11 cellular contexts compared by ENCODE assay signal in the genomic region with DNA sequence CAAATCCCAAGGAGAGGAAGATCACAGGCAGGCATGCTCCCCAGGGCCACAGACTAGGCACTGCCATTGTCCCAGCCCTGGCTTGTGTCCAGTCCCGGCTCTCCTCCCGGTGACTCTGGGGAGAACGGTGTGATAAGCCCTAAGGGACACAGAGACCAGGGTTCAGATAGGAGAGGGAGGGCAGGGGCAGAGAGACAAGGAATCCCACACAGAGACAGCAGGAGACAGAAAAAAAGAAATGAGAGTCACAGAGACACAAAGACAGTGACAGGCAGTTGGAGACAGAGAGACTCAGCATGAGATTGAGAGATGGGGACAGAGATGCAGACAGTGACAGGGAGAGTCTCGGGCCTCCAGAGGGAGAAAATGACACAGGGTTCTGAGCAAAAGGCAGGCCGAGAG. TPM values are rescaled to one million over a fixed set of nuclear protein-coding genes. Genes with fewer than 3 reads are reported as not detected.
A peak's percentile ranks its signal among the peaks of the same experiment; 100 is the strongest.
DNase-seq lines count a peak whose midpoint lies in the region; ATAC-seq and TF ChIP-seq lines count a peak whose summit lies in the region.
"Had no signal": no experiment of that assay in that cellular context is flagged by ENCODE, and none has a peak within 500 bp of the region (broad histone marks: within the 10 kb centered on the region; RNA-seq: fewer than 3 reads in every experiment).

No MANE protein-coding gene starts in this region.

- no peak overlapping the region for H2AFZ ChIP-seq in ACC112 (ENCODE audit: low read length, unreplicated experiment)
- no peak overlapping the region for H2AFZ ChIP-seq in mammary epithelial cell (ENCODE audit: low read depth, low read length)

- no peaks in the 10 kb centered on the region for H3K9me3 Mint-ChIP-seq in stimulated activated memory B cell treated with anti-CD40 and anti-IgM and Interleukin-4, amounts not matched to agents 10 μg/mL and 1 μg/mL and 100 μg/mL, for 72 hours

- no peaks in the 10 kb centered on the region for H4K20me1 ChIP-seq in mammary epithelial cell (ENCODE audit: insufficient read depth, low read length)

- H3K36me3 ChIP-seq in ACC112 (ENCODE audit: insufficient read depth, low read length) (no peaks in the 10 kb centered on the region), H7 (replicated peaks; ENCODE audit: control insufficient read depth, insufficient read depth, low read length) (no peaks in the 10 kb centered on the region), mammary epithelial cell (ENCODE audit: insufficient read depth, low read length) (no peaks in the 10 kb centered on the region), mesodermal cell (ENCODE audit: control insufficient read depth, insufficient read depth, low read length) (no peaks in the 10 kb centered on the region), tibial artery (no peaks in the 10 kb centered on the region)
- H3K36me3 ChIP-seq: gastroesophageal sphincter had no signal

- H3K27me3 Mint-ChIP-seq in stimulated activated memory B cell treated with anti-CD40 and anti-IgM and Interleukin-4, amounts not matched to agents 10 μg/mL and 1 μg/mL and 100 μg/mL, for 72 hours, result peaks cover 80% of the 10 kb centered on the region

- peaks cover 3% of the 10 kb centered on the region for H3K4me1 ChIP-seq in ACC112 (ENCODE audit: control insufficient read depth, insufficient read depth, low read length, unreplicated experiment)
- H3K4me1 ChIP-seq in mammary epithelial cell (ENCODE audit: insufficient read depth, low read length), result peaks cover 10% of the 10 kb centered on the region
- peaks cover 20% of the 10 kb centered on the region for H3K4me1 ChIP-seq in mesodermal cell (ENCODE audit: control insufficient read depth, insufficient read depth, low read length, poor library complexity, severe bottlenecking)
- peaks cover 0 to 27% (median 25%) of the 10 kb centered on the region in 4 donors for H3K4me1 ChIP-seq in tibial artery

- no TSS peak for BruUV-seq in mammary epithelial cell (replicated peaks; lab: Mats Ljungman, UMichigan)

- ATAC-seq in stimulated activated memory B cell treated with anti-CD40 and anti-IgM and Interleukin-4, amounts not matched to agents 10 μg/mL and 1 μg/mL and 100 μg/mL, for 72 hours, result no peak

- no peaks in the 10 kb centered on the region for H3K36me3 Mint-ChIP-seq in stimulated activated memory B cell treated with anti-CD40 and anti-IgM and Interleukin-4, amounts not matched to agents 10 μg/mL and 1 μg/mL and 100 μg/mL, for 72 hours

- TF ChIP-seq CTCF in mammary epithelial cell (conservative IDR thresholded peaks at IDR 0.05 in 1 of 2, IDR thresholded peaks at IDR 0.05 in 1 of 2; ENCODE audit: extremely low read depth in 1 of 2, insufficient read depth in 1 of 2, low read depth in 1 of 2, low read length in 2 of 2) (no peak), tibial artery (IDR thresholded peaks at IDR 0.05) (no peak)

- H3K79me2 ChIP-seq in ACC112 (ENCODE audit: control insufficient read depth, insufficient read depth, low read length, unreplicated experiment), result no peaks in the 10 kb centered on the region
- no peaks in the 10 kb centered on the region for H3K79me2 ChIP-seq in mammary epithelial cell (ENCODE audit: insufficient read depth, low read length)

- CTCF ChIA-PET in mammary epithelial cell (lab: Charles Lee; ENCODE audit: low non-redundant PET), result interaction anchor here (0.6 kb wide), 1 partner anchor 214 kb away, joined by 3 read pairs; no protein-coding TSS in a partner anchor

- no peak overlapping the region for H3K9ac ChIP-seq in mammary epithelial cell (ENCODE audit: insufficient read depth, low read length)

- no peak overlapping the region for H3K27ac Mint-ChIP-seq in stimulated activated memory B cell treated with anti-CD40 and anti-IgM and Interleukin-4, amounts not matched to agents 10 μg/mL and 1 μg/mL and 100 μg/mL, for 72 hours

- intact Hi-C loops in mammary epithelial cell (cut with micrococcal nuclease), result no loop called here
- intact Hi-C loops in tibial artery (cut with DNase I; ENCODE audit: low total_unique reads), result no loop called here

- peak overlapping the region; percentile 44 for H3K4me2 ChIP-seq in mammary epithelial cell (ENCODE audit: insufficient read depth, low read depth, low read length)

- in situ Hi-C loops in mammary epithelial cell (cut with MboI; ENCODE audit: low sequenced_read_pairs in 2 of 2), result loop anchor here in 1 of 2 donors (25.0 kb wide), 1 partner anchor 171 kb away; the partner anchor contains the start of gene NES

- peaks cover 19% of the 10 kb centered on the region for H3K4me1 Mint-ChIP-seq in stimulated activated memory B cell treated with anti-CD40 and anti-IgM and Interleukin-4, amounts not matched to agents 10 μg/mL and 1 μg/mL and 100 μg/mL, for 72 hours

- H3K27ac ChIP-seq in ACC112 (ENCODE audit: low read depth, low read length) (no peak overlapping the region), mammary epithelial cell (ENCODE audit: insufficient read depth, low read depth, low read length) (no peak overlapping the region), mesodermal cell (ENCODE audit: low read depth, low read length, severe bottlenecking) (no peak overlapping the region), tibial artery (no peak overlapping the region)
- H3K27ac ChIP-seq: gastroesophageal sphincter had no signal

- dilution Hi-C loops in mammary epithelial cell (cut with HindIII; ENCODE audit: low sequenced_read_pairs), result loop anchor here (5.0 kb wide), 1 partner anchor 56 kb away; no protein-coding TSS in a partner anchor

- H3K9me3 ChIP-seq in mammary epithelial cell (replicated peaks; ENCODE audit: insufficient read depth, low read length) (no peaks in the 10 kb centered on the region), mesodermal cell (ENCODE audit: control insufficient read depth, low read length) (no peaks in the 10 kb centered on the region), tibial artery (no peaks in the 10 kb centered on the region)
- H3K9me3 ChIP-seq: gastroesophageal sphincter had no signal

- no peak overlapping the region for H3K4me3 Mint-ChIP-seq in stimulated activated memory B cell treated with anti-CD40 and anti-IgM and Interleukin-4, amounts not matched to agents 10 μg/mL and 1 μg/mL and 100 μg/mL, for 72 hours

- H3K4me3 ChIP-seq in ACC112 (ENCODE audit: low read depth, low read length) (peak overlapping the region; percentile 79), H7 (ENCODE audit: insufficient read depth, low read depth, low read length) (0 out of 2 replicates have a peak overlapping the region, but pooled peaks have one; percentile 1), mammary epithelial cell (replicated peaks in 1 of 3; ENCODE audit: insufficient read depth in 1 of 3, low read depth in 2 of 3, low read length in 3 of 3) (no peak overlapping the region), mesodermal cell (ENCODE audit: extremely low read depth, insufficient read depth, low read length, poor library complexity, severe bottlenecking) (peak overlapping the region; percentile 41), tibial artery (peak overlapping the region in 1 of 2 donors; percentile 30)

- WGBS in mammary epithelial cell (ENCODE audit: low coverage, missing lambda C conversion rate), result 13% methylated on average over 3 of the region's 5 CpGs
- WGBS in mesodermal cell (ENCODE audit: insufficient coverage in 2 of 2), 2 experiments, result 10 to 18% methylated on average over 5 of the region's 5 CpGs

- H3K27me3 ChIP-seq in ACC112 (ENCODE audit: insufficient read depth, low read length) (peaks cover 39% of the 10 kb centered on the region), H7 (ENCODE audit: control insufficient read depth, insufficient read depth, low read length) (peaks cover 87% of the 10 kb centered on the region), mammary epithelial cell (ENCODE audit: insufficient read depth, low read length) (peaks cover 27% of the 10 kb centered on the region), tibial artery (peaks cover 0 to 81% of the 10 kb centered on the region in 2 donors)

- DNase-seq in H7 (no peak), mammary epithelial cell (no peak), tibial artery (no peak), NCI-H1048 (lab: John Stamatoyannopoulos, UW) (no peak)
- DNase-seq in activated CD4-positive, CD25-positive, alpha-beta regulatory T cell treated with anti-CD3 and anti-CD28 coated beads, Interleukin-2, amount 50 U/mL, for 72 hours, result no peak
- DNase-seq: activated CD4-positive, alpha-beta T cell treated with anti-CD3 and anti-CD28 coated beads, Interleukin-2, amount 50 U/mL, for 4 hours; stimulated activated CD4-positive, alpha-beta T cell treated with anti-CD3 and anti-CD28 coated beads, Interleukin-4, amount 100 ng/mL, for 1 hour had no signal

RNA-seq across cellular contexts. Expression of gene INSRR, which starts 0.4 kb away (rescaled TPM):
- total RNA-seq in H7 (2014; rRNA removed; shearing (Covaris generic)), result not detected in 2 replicates
- not detected for total RNA-seq in mammary epithelial cell
- polyA plus RNA-seq in mammary epithelial cell, result not detected
- not detected for polyA minus RNA-seq in mammary epithelial cell
- 0.18 TPM for polyA plus RNA-seq in mesodermal cell (2013, experiment 1 of 2)
- 0.10 TPM for polyA plus RNA-seq in mesodermal cell (2013, experiment 2 of 2)

RNA-seq across cellular contexts. Expression of gene NTRK1, which starts 2.1 kb away (rescaled TPM):
- total RNA-seq in H7 (2014; rRNA removed; shearing (Covaris generic)), result 0.07 and 0.22 TPM in 2 replicates
- not detected for total RNA-seq in mammary epithelial cell
- not detected for polyA plus RNA-seq in mammary epithelial cell
- 2.9 TPM for polyA minus RNA-seq in mammary epithelial cell
- polyA plus RNA-seq in mesodermal cell (2013, experiment 1 of 2), result 7.4 TPM
- 6.0 TPM for polyA plus RNA-seq in mesodermal cell (2013, experiment 2 of 2)

RNA-seq across cellular contexts. Expression of gene PEAR1, which starts 35.0 kb away (rescaled TPM):
- 1.2 and 1.8 TPM in 2 replicates for total RNA-seq in H7 (2014; rRNA removed; shearing (Covaris generic))
- total RNA-seq in mammary epithelial cell, result 1 to 10 TPM in 1 of 2 donors, under 1 TPM in 1; 0.83 to 4.9 TPM
- polyA plus RNA-seq in mammary epithelial cell, result 0.17 TPM
- not detected for polyA minus RNA-seq in mammary epithelial cell
- polyA plus RNA-seq in mesodermal cell (2013, experiment 1 of 2), result 27.1 TPM
- polyA plus RNA-seq in mesodermal cell (2013, experiment 2 of 2), result 23.7 TPM

RNA-seq across cellular contexts. Expression of gene SH2D2A, which starts 41.9 kb away (rescaled TPM):
- total RNA-seq in H7 (2014; rRNA removed; shearing (Covaris generic)), result 4.3 and 8.4 TPM in 2 replicates
- 1 to 10 TPM in 1 of 2 donors, not detected in 1; 3.6 TPM for total RNA-seq in mammary epithelial cell
- 1.8 TPM for polyA plus RNA-seq in mammary epithelial cell
- 2.4 TPM for polyA minus RNA-seq in mammary epithelial cell
- polyA plus RNA-seq in mesodermal cell (2013, experiment 1 of 2), result 1.5 TPM
- polyA plus RNA-seq in mesodermal cell (2013, experiment 2 of 2), result 1.5 TPM

Comparison
In these comparisons a context has a peak if more than half of its experiments do, and no peak if none do; other contexts are left out.
1. H3K4me3 ChIP-seq: peak in ACC112 (single experiment), H7 (single experiment) and mesodermal cell (single experiment); none in mammary epithelial cell (0 of 3).